In the genomic region with DNA sequence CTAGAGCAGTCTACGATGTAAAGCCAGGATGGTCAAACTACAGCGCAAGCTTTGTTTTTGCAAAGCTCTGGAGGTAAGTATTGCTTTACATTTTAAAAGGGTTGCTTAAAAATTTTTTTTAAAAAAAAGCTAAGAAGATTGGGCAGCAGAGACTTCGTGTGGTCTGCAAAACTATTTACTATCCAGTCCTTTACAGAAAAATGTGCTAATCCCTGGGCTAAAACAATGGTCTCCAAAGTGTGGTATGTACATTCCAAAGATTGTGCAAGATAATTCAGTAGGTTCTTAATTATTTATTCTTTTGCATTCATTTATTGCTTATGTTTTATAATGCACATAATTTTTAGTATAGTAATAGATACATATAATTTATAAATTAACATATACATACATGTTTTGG, we compare ENCODE assay signal across 35 cellular contexts.
"Had no signal": no experiment of that assay in that cellular context is flagged by ENCODE, and none has a peak within 500 bp of the region (broad histone marks: within the 10 kb centered on the region; RNA-seq: fewer than 3 reads in every experiment).

No MANE protein-coding gene starts in this region.

- H3K4me1 ChIP-seq: adrenal gland, body of pancreas, colonic mucosa, esophagus squamous epithelium, gastroesophageal sphincter had no signal

- H3K4me1 Mint-ChIP-seq: activated B cell treated with CpG ODN at 0.5 μM for 24 hours; activated naive CD4-positive, alpha-beta T cell treated with anti-CD3 and anti-CD28 coated beads, Interleukin-2, amount 50 U/mL, for 24 hours; activated naive CD8-positive, alpha-beta T cell treated with anti-CD3 and anti-CD28 coated beads for 36 hours; activated naive CD8-positive, alpha-beta T cell treated with anti-CD3 and anti-CD28 coated beads, Interleukin-2, amount 50 U/mL, for 24 hours; activated T-helper 17 cell treated with anti-CD3 and anti-CD28 coated beads, Interleukin-2, amount 50 U/mL, for 72 hours had no signal

- H3K36me3 ChIP-seq: adrenal gland, cardiac muscle cell, colonic mucosa, esophagus squamous epithelium, gastroesophageal sphincter, WERI-Rb-1 had no signal

- H3K27me3 ChIP-seq: adrenal gland, body of pancreas, cardiac muscle cell, colonic mucosa, esophagus squamous epithelium, gastroesophageal sphincter had no signal

- H3K9me3 Mint-ChIP-seq: activated T-helper 17 cell treated with anti-CD3 and anti-CD28 coated beads, Interleukin-2, amount 50 U/mL, for 72 hours had no signal

- H3K27ac ChIP-seq: adrenal gland, body of pancreas, cardiac muscle cell, colonic mucosa, epithelial cell of prostate, esophagus squamous epithelium, gastroesophageal sphincter, WERI-Rb-1 had no signal

- H3K9me3 ChIP-seq: adrenal gland, body of pancreas, colonic mucosa had no signal

- H3K27me3 Mint-ChIP-seq: activated B cell treated with CpG ODN at 0.5 μM for 24 hours; activated naive CD4-positive, alpha-beta T cell treated with anti-CD3 and anti-CD28 coated beads, Interleukin-2, amount 50 U/mL, for 24 hours; activated naive CD8-positive, alpha-beta T cell treated with anti-CD3 and anti-CD28 coated beads, Interleukin-2, amount 50 U/mL, for 24 hours had no signal

- ATAC-seq: activated CD4-positive, CD25-positive, alpha-beta regulatory T cell treated with anti-CD3 and anti-CD28 coated beads, Interleukin-2, amount 50 U/mL, for 24 hours; activated CD8-positive, alpha-beta T cell treated with anti-CD3 and anti-CD28 coated beads for 36 hours; activated naive CD8-positive, alpha-beta T cell treated with anti-CD3 and anti-CD28 coated beads, Interleukin-2, amount 50 U/mL, for 24 hours; activated T-cell treated with anti-CD3 and anti-CD28 coated beads, Interleukin-2, amount 50 U/mL, for 4 hours; activated T-helper 17 cell treated with anti-CD3 and anti-CD28 coated beads, Interleukin-2, amount 50 U/mL, for 72 hours; body of pancreas; gastroesophageal sphincter; T-helper 17 cell had no signal

- FAIRE-seq: endometrium, endothelial cell of umbilical vein had no signal

- DNase-seq: activated B cell treated with CpG ODN at 0.5 μM for 24 hours; activated CD4-positive, alpha-beta T cell treated with anti-CD3 and anti-CD28 coated beads for 48 hours; activated CD4-positive, alpha-beta T cell treated with anti-CD3 and anti-CD28 coated beads, Interleukin-2, amount 50 U/mL, for 1 hour; activated CD4-positive, alpha-beta T cell treated with anti-CD3 and anti-CD28 coated beads, Interleukin-2, amount 50 U/mL, for 48 hours; activated CD8-positive, alpha-beta memory T cell treated with anti-CD3 and anti-CD28 coated beads for 24 hours; activated CD8-positive, alpha-beta T cell treated with anti-CD3 and anti-CD28 coated beads for 36 hours; activated effector memory CD4-positive, alpha-beta T cell treated with Interleukin-2 at 50 U/mL for 16 hours; activated gamma-delta T cell treated with Interleukin-2 at 50 U/mL for 16 hours; activated naive CD4-positive, alpha-beta T cell treated with Interleukin-2 at 50 U/mL for 16 hours; activated naive CD8-positive, alpha-beta T cell treated with anti-CD3 and anti-CD28 coated beads for 36 hours; activated naive CD8-positive, alpha-beta T cell treated with anti-CD3 and anti-CD28 coated beads, Interleukin-2, amount 50 U/mL, for 24 hours; activated T-cell treated with anti-CD3 and anti-CD28 coated beads, Interleukin-2, amount 50 U/mL, for 4 hours; adrenal gland; amygdala; aorta; body of pancreas; central memory CD4-positive, alpha-beta T cell; cerebellar nuclear complex; colonic mucosa; effector CD8-positive, alpha-beta T cell; esophagus squamous epithelium; foreskin melanocyte; T-helper 1 cell; T-helper 17 cell; T1000; WERI-Rb-1 had no signal

- H3K4me3 ChIP-seq: adrenal gland, body of pancreas, cardiac muscle cell, colonic mucosa, esophagus squamous epithelium, gastroesophageal sphincter had no signal

- H3K36me3 Mint-ChIP-seq: activated naive CD4-positive, alpha-beta T cell treated with anti-CD3 and anti-CD28 coated beads, Interleukin-2, amount 50 U/mL, for 24 hours; activated naive CD8-positive, alpha-beta T cell treated with anti-CD3 and anti-CD28 coated beads for 36 hours had no signal

- H3K4me3 Mint-ChIP-seq: activated B cell treated with CpG ODN at 0.5 μM for 24 hours; activated CD8-positive, alpha-beta T cell treated with anti-CD3 and anti-CD28 coated beads for 36 hours; activated naive CD4-positive, alpha-beta T cell treated with anti-CD3 and anti-CD28 coated beads, Interleukin-2, amount 50 U/mL, for 24 hours; activated naive CD8-positive, alpha-beta T cell treated with anti-CD3 and anti-CD28 coated beads for 36 hours; activated naive CD8-positive, alpha-beta T cell treated with anti-CD3 and anti-CD28 coated beads, Interleukin-2, amount 50 U/mL, for 24 hours; activated T-cell treated with anti-CD3 and anti-CD28 coated beads, Interleukin-2, amount 50 U/mL, for 4 hours; activated T-helper 17 cell treated with anti-CD3 and anti-CD28 coated beads, Interleukin-2, amount 50 U/mL, for 72 hours; T-helper 17 cell; T-helper 2 cell treated with Interferon-gamma antibody and Interleukin-4, amounts not matched to agents 5 μg/mL and 100 μg/mL, for 36 hours had no signal

- H3K27ac Mint-ChIP-seq: activated B cell treated with CpG ODN at 0.5 μM for 24 hours; activated CD8-positive, alpha-beta T cell treated with anti-CD3 and anti-CD28 coated beads for 36 hours; activated naive CD4-positive, alpha-beta T cell treated with anti-CD3 and anti-CD28 coated beads, Interleukin-2, amount 50 U/mL, for 24 hours; activated naive CD8-positive, alpha-beta T cell treated with anti-CD3 and anti-CD28 coated beads for 36 hours; activated naive CD8-positive, alpha-beta T cell treated with anti-CD3 and anti-CD28 coated beads, Interleukin-2, amount 50 U/mL, for 24 hours; activated T-helper 17 cell treated with anti-CD3 and anti-CD28 coated beads, Interleukin-2, amount 50 U/mL, for 72 hours; T-helper 17 cell; T-helper 2 cell treated with Interferon-gamma antibody and Interleukin-4, amounts not matched to agents 5 μg/mL and 100 μg/mL, for 36 hours had no signal
